ENCODE assay signal across 31 cellular contexts in genomic region chr9:127269440-127269839, GRCh38.
"Had no signal": no experiment of that assay in that cellular context is flagged by ENCODE, and none has a peak within 500 bp of the region (broad histone marks: within the 10 kb centered on the region; RNA-seq: fewer than 3 reads in every experiment).

No MANE protein-coding gene starts in this region.

- H3K27ac ChIP-seq: adrenal gland, body of pancreas, breast epithelium, Peyer's patch, WERI-Rb-1 had no signal

- H3K9me3 ChIP-seq: adrenal gland, body of pancreas, breast epithelium, Peyer's patch had no signal

- FAIRE-seq: astrocyte had no signal

- H3K4me1 ChIP-seq: breast epithelium, Peyer's patch had no signal

- H3K36me3 ChIP-seq: adrenal gland, breast epithelium, Peyer's patch had no signal

- DNase-seq: activated CD4-positive, alpha-beta memory T cell treated with anti-CD3 and anti-CD28 coated beads, Interleukin-2, amount 10 ng/mL, durations not matched to agents 7 days and 5 days; activated CD4-positive, alpha-beta T cell treated with anti-CD3 and anti-CD28 coated beads for 1 hour; activated CD4-positive, alpha-beta T cell treated with anti-CD3 and anti-CD28 coated beads for 48 hours; activated CD4-positive, CD25-positive, alpha-beta regulatory T cell; activated gamma-delta T cell treated with Interleukin-2 at 50 U/mL for 16 hours; activated naive CD4-positive, alpha-beta T cell treated with anti-CD3 and anti-CD28 coated beads for 36 hours; activated T-cell treated with anti-CD3 and anti-CD28 coated beads, Interleukin-2, amount 50 U/mL, for 24 hours; adrenal gland; body of pancreas; Kasumi-1; MM.1S; MV-4-11; NCI-H1092; NCI-H1436 treated with DMSO at 0.1 percent for 48 hours; NCI-H1694 treated with DMSO at 0.1 percent for 48 hours; NCI-H2029; NCI-H345; NCI-H510A; NCI-H526; NCI-H748 treated with DMSO at 0.1 percent for 48 hours; NK-92 treated with Interleukin-12 subunit alpha and Interleukin-12 subunit beta, amount 100 ng/mL, for 24 hours; PC-3; Peyer's patch; RPMI8226; SIG-M5; T1000; WERI-Rb-1 had no signal

- H3K4me3 Mint-ChIP-seq: activated CD4-positive, alpha-beta memory T cell treated with anti-CD3 and anti-CD28 coated beads, Interleukin-2, amount 10 ng/mL, durations not matched to agents 7 days and 5 days; activated naive CD4-positive, alpha-beta T cell treated with anti-CD3 and anti-CD28 coated beads for 36 hours; activated T-cell treated with anti-CD3 and anti-CD28 coated beads, Interleukin-2, amount 50 U/mL, for 24 hours; activated T-helper 1 cell treated with anti-CD3 and anti-CD28 coated beads, Interleukin-12 subunit alpha, Interleukin-12 subunit beta, Interleukin-2, Interleukin-4 antibody, amounts not matched to agents 30 ng/mL and 10 ng/mL and 1 ng/mL, durations not matched to agents 14 hours and 24 hours and 36 hours had no signal

- H3K4me3 ChIP-seq: adrenal gland, body of pancreas, breast epithelium, Peyer's patch had no signal

- H3K4me1 Mint-ChIP-seq: activated CD4-positive, alpha-beta memory T cell treated with anti-CD3 and anti-CD28 coated beads, Interleukin-2, amount 10 ng/mL, durations not matched to agents 7 days and 5 days had no signal

- H3K9me3 Mint-ChIP-seq: activated CD4-positive, alpha-beta memory T cell treated with anti-CD3 and anti-CD28 coated beads, Interleukin-2, amount 10 ng/mL, durations not matched to agents 7 days and 5 days; activated naive CD4-positive, alpha-beta T cell treated with anti-CD3 and anti-CD28 coated beads for 36 hours; activated naive CD4-positive, alpha-beta T cell treated with anti-CD3 and anti-CD28 coated beads, Interleukin-2, amount 50 U/mL, for 72 hours; activated T-cell treated with anti-CD3 and anti-CD28 coated beads, Interleukin-2, amount 50 U/mL, for 24 hours; activated T-helper 1 cell treated with anti-CD3 and anti-CD28 coated beads, Interleukin-12 subunit alpha, Interleukin-12 subunit beta, Interleukin-2, Interleukin-4 antibody, amounts not matched to agents 30 ng/mL and 10 ng/mL and 1 ng/mL, durations not matched to agents 14 hours and 24 hours and 36 hours had no signal

- ATAC-seq: activated naive CD4-positive, alpha-beta T cell treated with anti-CD3 and anti-CD28 coated beads, Interleukin-2, amount 50 U/mL, for 72 hours; body of pancreas; PC-3 had no signal

- H3K27ac Mint-ChIP-seq: activated CD4-positive, alpha-beta memory T cell treated with anti-CD3 and anti-CD28 coated beads, Interleukin-2, amount 10 ng/mL, durations not matched to agents 7 days and 5 days; activated naive CD4-positive, alpha-beta T cell treated with anti-CD3 and anti-CD28 coated beads for 36 hours; activated naive CD4-positive, alpha-beta T cell treated with anti-CD3 and anti-CD28 coated beads, Interleukin-2, amount 50 U/mL, for 72 hours; activated T-cell treated with anti-CD3 and anti-CD28 coated beads, Interleukin-2, amount 50 U/mL, for 24 hours; activated T-helper 1 cell treated with anti-CD3 and anti-CD28 coated beads, Interleukin-12 subunit alpha, Interleukin-12 subunit beta, Interleukin-2, Interleukin-4 antibody, amounts not matched to agents 30 ng/mL and 10 ng/mL and 1 ng/mL, durations not matched to agents 14 hours and 24 hours and 36 hours had no signal

- H3K36me3 Mint-ChIP-seq: activated naive CD4-positive, alpha-beta T cell treated with anti-CD3 and anti-CD28 coated beads, Interleukin-2, amount 50 U/mL, for 72 hours had no signal

- H3K27me3 ChIP-seq: adrenal gland, body of pancreas, breast epithelium, Peyer's patch had no signal
